ENCODE assay signal across 13 cellular contexts in the genomic region with DNA sequence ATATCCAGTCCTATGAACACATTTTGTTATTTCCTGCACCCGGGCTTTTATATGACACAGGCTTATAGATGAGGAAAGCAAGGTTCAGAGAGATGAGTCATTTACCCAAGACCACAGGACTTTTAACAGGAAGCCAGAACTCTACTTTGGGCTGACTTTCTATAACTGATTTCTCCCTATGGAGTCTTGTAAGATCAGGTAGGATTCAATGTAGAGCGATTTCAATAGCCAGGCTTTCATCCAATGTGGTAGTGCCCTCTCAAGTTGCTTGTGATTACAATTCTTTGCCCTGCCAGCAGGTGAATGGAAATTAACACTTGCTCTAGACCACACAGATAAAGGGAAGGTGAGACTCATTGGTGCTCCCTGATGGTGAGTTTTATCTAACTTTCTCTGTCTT.
DNase-seq lines count a peak whose midpoint lies in the region; ATAC-seq and TF ChIP-seq lines count a peak whose summit lies in the region.
"Had no signal": no experiment of that assay in that cellular context is flagged by ENCODE, and none has a peak within 500 bp of the region (broad histone marks: within the 10 kb centered on the region; RNA-seq: fewer than 3 reads in every experiment).

No MANE protein-coding gene starts in this region.

- H2AFZ ChIP-seq in GM23338 (no peak overlapping the region), Loucy (ENCODE audit: low read length) (no peak overlapping the region)

- H3K4me3 ChIP-seq in GM23338 (no peak overlapping the region), Loucy (ENCODE audit: low read length, poor library complexity, severe bottlenecking) (no peak overlapping the region)
- H3K4me3 ChIP-seq: spleen had no signal

- no peaks in the 10 kb centered on the region; the same call in 1 of the 2 replicates for H3K4me1 ChIP-seq in GM23338 (ENCODE audit: insufficient read depth)
- peaks cover 7% of the 10 kb centered on the region for H3K4me1 ChIP-seq in Loucy (ENCODE audit: insufficient read depth, low read length, poor library complexity, severe bottlenecking)
- H3K4me1 ChIP-seq: spleen had no signal

- no peak overlapping the region for H3K4me3 Mint-ChIP-seq in GM23338
- H3K4me3 Mint-ChIP-seq in activated CD4-positive, alpha-beta memory T cell treated with anti-CD3 and anti-CD28 coated beads, Interleukin-2, amount 10 ng/mL, durations not matched to agents 7 days and 5 days, result no peak overlapping the region
- H3K4me3 Mint-ChIP-seq: activated naive CD8-positive, alpha-beta T cell treated with anti-CD3 and anti-CD28 coated beads for 36 hours; CD14-positive monocyte; HFFc6 had no signal

- no peaks in the 10 kb centered on the region for H3K36me3 ChIP-seq in GM23338 (ENCODE audit: insufficient read depth)
- no peaks in the 10 kb centered on the region for H3K36me3 ChIP-seq in Loucy (ENCODE audit: insufficient read depth, low read length)
- H3K36me3 ChIP-seq: spleen had no signal

- H3K9ac ChIP-seq in Loucy (ENCODE audit: low read depth, low read length, poor library complexity, severe bottlenecking), result no peak overlapping the region

- H3K27ac ChIP-seq in GM23338 (ENCODE audit: low read depth) (no peak overlapping the region), substantia nigra (ENCODE audit: low read depth, low read length, poor library complexity, severe bottlenecking) (no peak overlapping the region)
- H3K27ac ChIP-seq: spleen had no signal

- peaks cover 3% of the 10 kb centered on the region; the same call in 1 of the 3 replicates for H3K4me1 Mint-ChIP-seq in GM23338
- no peaks in the 10 kb centered on the region for H3K4me1 Mint-ChIP-seq in activated CD4-positive, alpha-beta memory T cell treated with anti-CD3 and anti-CD28 coated beads, Interleukin-2, amount 10 ng/mL, durations not matched to agents 7 days and 5 days
- H3K4me1 Mint-ChIP-seq: activated naive CD8-positive, alpha-beta T cell treated with anti-CD3 and anti-CD28 coated beads for 36 hours; CD14-positive monocyte had no signal

- POLR2A ChIA-PET in activated CD4-positive, alpha-beta memory T cell treated with anti-CD3 and anti-CD28 coated beads, Interleukin-2, amount 10 ng/mL, durations not matched to agents 7 days and 5 days (lab: Charles Lee), result no interaction called here

- H3K79me2 ChIP-seq in GM23338 (replicated peaks; ENCODE audit: insufficient read depth), result no peaks in the 10 kb centered on the region
- H3K79me2 ChIP-seq in Loucy (ENCODE audit: insufficient read depth, low read length), result no peaks in the 10 kb centered on the region

- no peaks in the 10 kb centered on the region for H3K9me3 ChIP-seq in Loucy (ENCODE audit: insufficient read depth, low read depth, low read length)
- H3K9me3 ChIP-seq: spleen had no signal

- H3K36me3 Mint-ChIP-seq in GM23338 (ENCODE audit: low read depth), result no peaks in the 10 kb centered on the region
- no peaks in the 10 kb centered on the region for H3K36me3 Mint-ChIP-seq in activated CD4-positive, alpha-beta memory T cell treated with anti-CD3 and anti-CD28 coated beads, Interleukin-2, amount 10 ng/mL, durations not matched to agents 7 days and 5 days (ENCODE audit: low read depth)
- H3K36me3 Mint-ChIP-seq: activated naive CD8-positive, alpha-beta T cell treated with anti-CD3 and anti-CD28 coated beads for 36 hours; CD14-positive monocyte had no signal

- no peak overlapping the region for H3K27ac Mint-ChIP-seq in GM23338
- no peak overlapping the region for H3K27ac Mint-ChIP-seq in activated CD4-positive, alpha-beta memory T cell treated with anti-CD3 and anti-CD28 coated beads, Interleukin-2, amount 10 ng/mL, durations not matched to agents 7 days and 5 days
- H3K27ac Mint-ChIP-seq: activated naive CD8-positive, alpha-beta T cell treated with anti-CD3 and anti-CD28 coated beads for 36 hours; CD14-positive monocyte; HFFc6 had no signal

- CTCF ChIA-PET in activated CD4-positive, alpha-beta memory T cell treated with anti-CD3 and anti-CD28 coated beads, Interleukin-2, amount 10 ng/mL, durations not matched to agents 7 days and 5 days (lab: Charles Lee), result no interaction called here

- H3K27me3 ChIP-seq in GM23338 (ENCODE audit: insufficient read depth) (no peaks in the 10 kb centered on the region), Loucy (ENCODE audit: insufficient read depth, low read length, poor library complexity, severe bottlenecking) (no peaks in the 10 kb centered on the region)
- H3K27me3 ChIP-seq: spleen had no signal

- TF ChIP-seq CTCF in GM23338 (conservative IDR thresholded peaks at IDR 0.05; ENCODE audit: low read depth in 2 of 2) (peak in 1 of 2 experiments; percentile 39; a peak in 2 of 4 replicates), Loucy (conservative IDR thresholded peaks at IDR 0.05; ENCODE audit: low read length) (peak; percentile 35)

- H3F3A ChIP-seq in GM23338 (replicated peaks; ENCODE audit: low read depth) (no peaks in the 10 kb centered on the region), Loucy (ENCODE audit: low read depth) (no peaks in the 10 kb centered on the region)

- DNase-seq in GM23338 (ENCODE audit: low spot score), result peak; percentile 54
- peak; percentile 36 for DNase-seq in SKM-1 treated with dmso at 0.1 percent for 144 hours (lab: John Stamatoyannopoulos, UW; ENCODE audit: unreplicated experiment)
- DNase-seq in iPS-NIHi7 (ENCODE audit: extremely low spot score), result peak; percentile 32
- DNase-seq in substantia nigra (lab: John Stamatoyannopoulos, UW), result no peak
- no peak for DNase-seq in T-helper 9 cell
- DNase-seq in activated CD4-positive, alpha-beta memory T cell treated with anti-CD3 and anti-CD28 coated beads, Interleukin-2, amount 10 ng/mL, durations not matched to agents 7 days and 5 days, result no peak
- DNase-seq: activated CD4-positive, alpha-beta T cell treated with anti-CD3 and anti-CD28 coated beads for 1 hour; activated naive CD8-positive, alpha-beta T cell treated with anti-CD3 and anti-CD28 coated beads for 36 hours; activated T-cell treated with anti-CD3 and anti-CD28 coated beads for 4 hours; HFFc6; spleen had no signal

- H3K9me3 Mint-ChIP-seq in GM23338, result no peaks in the 10 kb centered on the region; the same call in 2 of the 3 replicates
- no peaks in the 10 kb centered on the region for H3K9me3 Mint-ChIP-seq in activated CD4-positive, alpha-beta memory T cell treated with anti-CD3 and anti-CD28 coated beads, Interleukin-2, amount 10 ng/mL, durations not matched to agents 7 days and 5 days
- H3K9me3 Mint-ChIP-seq: activated naive CD8-positive, alpha-beta T cell treated with anti-CD3 and anti-CD28 coated beads for 36 hours had no signal

- H4K20me1 ChIP-seq in GM23338 (replicated peaks; ENCODE audit: insufficient read depth) (no peaks in the 10 kb centered on the region), Loucy (ENCODE audit: insufficient read depth, low read length, poor library complexity, severe bottlenecking) (no peaks in the 10 kb centered on the region)

- H3K9me2 ChIP-seq in GM23338 (ENCODE audit: insufficient read depth) (peaks cover 28% of the 10 kb centered on the region), Loucy (replicated peaks; ENCODE audit: low read depth, low read length) (no peaks in the 10 kb centered on the region)

- H3K4me2 ChIP-seq in GM23338, result no peak overlapping the region
- H3K4me2 ChIP-seq in Loucy (ENCODE audit: low read depth, low read length, poor library complexity, severe bottlenecking), result peak overlapping the region; percentile 27

- peaks cover 6% of the 10 kb centered on the region for H3K27me3 Mint-ChIP-seq in GM23338 (ENCODE audit: insufficient read depth, low read depth, poor library complexity)
- H3K27me3 Mint-ChIP-seq in activated CD4-positive, alpha-beta memory T cell treated with anti-CD3 and anti-CD28 coated beads, Interleukin-2, amount 10 ng/mL, durations not matched to agents 7 days and 5 days, result no peaks in the 10 kb centered on the region

- ATAC-seq in GM23338, result peak; percentile 77

TF ChIP-seq in GM23338, 12 proteins besides CTCF, POLR2A, EP300 and RAD21 (continues in another document):
- TF ChIP-seq EZH2 (IDR thresholded peaks at IDR 0.05; ENCODE audit: low read depth, unreplicated experiment), result no peak

Comparison
In these comparisons a context has a peak if more than half of its experiments do, and no peak if none do; other contexts are left out.
1. DNase-seq: peak in GM23338 (single experiment), SKM-1 treated with dmso at 0.1 percent for 144 hours (single experiment) and iPS-NIHi7 (single experiment); none in substantia nigra (0 of 49), T-helper 9 cell (single experiment) and activated CD4-positive, alpha-beta memory T cell treated with anti-CD3 and anti-CD28 coated beads, Interleukin-2, amount 10 ng/mL, durations not matched to agents 7 days and 5 days (single experiment).